ENCODE assay signal across 8 cellular contexts in genomic region chr10:15168781-15169554, GRCh38. TPM values are rescaled to one million over a fixed set of nuclear protein-coding genes. Genes with fewer than 3 reads are reported as not detected.
DNase-seq lines count a peak whose midpoint lies in the region; ATAC-seq and TF ChIP-seq lines count a peak whose summit lies in the region.

No MANE protein-coding gene starts in this region.

- no peak overlapping the region for H4K8ac ChIP-seq in neuronal stem cell (ENCODE audit: low read depth, low read length)

- H3K9ac ChIP-seq in GM23248 = no peak overlapping the region; the same call in 1 of the 2 replicates
- H3K9ac ChIP-seq in neuronal stem cell (ENCODE audit: low read depth, low read length, poor library complexity) = no peak overlapping the region

- no peak overlapping the region for H4K91ac ChIP-seq in neuronal stem cell (ENCODE audit: low read depth, low read length, poor library complexity)

- H3K79me1 ChIP-seq in neuronal stem cell (ENCODE audit: low read depth, low read length) = peaks cover 3% of the 10 kb centered on the region

- no peak overlapping the region for H2BK120ac ChIP-seq in neuronal stem cell (ENCODE audit: low read depth, low read length)

- ATAC-seq in stimulated activated naive CD8-positive, alpha-beta T cell treated with anti-CD3 and anti-CD28 coated beads, Interleukin-15, amount 100 ng/mL, for 72 hours = peak; percentile 73

- H3K4me1 ChIP-seq in GM23248 (ENCODE audit: insufficient read depth) (peaks cover 16% of the 10 kb centered on the region), neuronal stem cell (ENCODE audit: control insufficient read depth in 2 of 2, insufficient read depth in 1 of 2, low read depth in 1 of 2, low read length in 2 of 2) (peaks cover 5 to 13% of the 10 kb centered on the region in 2 donors)

- no peak overlapping the region for H2BK5ac ChIP-seq in neuronal stem cell (ENCODE audit: low read length)

- H3K18ac ChIP-seq in neuronal stem cell (ENCODE audit: low read length) = peak overlapping the region; percentile 48

- POLR2A ChIA-PET in RWPE1 (lab: Yijun Ruan, JAX; ENCODE audit: low non-redundant PET) = no interaction called here

- H3K27me3 Mint-ChIP-seq in stimulated activated naive CD8-positive, alpha-beta T cell treated with anti-CD3 and anti-CD28 coated beads, Interleukin-15, amount 100 ng/mL, for 72 hours = no peaks in the 10 kb centered on the region

- peaks cover 57% of the 10 kb centered on the region for H3K4me1 Mint-ChIP-seq in stimulated activated naive CD8-positive, alpha-beta T cell treated with anti-CD3 and anti-CD28 coated beads, Interleukin-15, amount 100 ng/mL, for 72 hours

- peak overlapping the region; percentile 55 for H3K4me2 ChIP-seq in GM23248 (ENCODE audit: unreplicated experiment)
- peak overlapping the region; percentile 33 for H3K4me2 ChIP-seq in neuronal stem cell (ENCODE audit: insufficient read depth, low read length, poor library complexity, severe bottlenecking)

- peak overlapping the region; percentile 77 to 80 for H3K4me3 Mint-ChIP-seq in stimulated activated naive CD8-positive, alpha-beta T cell treated with anti-CD3 and anti-CD28 coated beads, Interleukin-15, amount 100 ng/mL, for 72 hours

- H3K9me3 ChIP-seq in GM23248 (ENCODE audit: low read depth) (no peaks in the 10 kb centered on the region), neuronal stem cell (replicated peaks in 1 of 2; ENCODE audit: control insufficient read depth in 2 of 2, insufficient read depth in 1 of 2, low read depth in 1 of 2, low read length in 2 of 2) (no peaks in the 10 kb centered on the region)

- in situ Hi-C loops in GM23248 (cut with MboI) = no loop called here

- no peaks in the 10 kb centered on the region for H3K27me3 ChIP-seq in GM23248 (replicated peaks; ENCODE audit: insufficient read depth)
- H3K27me3 ChIP-seq in neuronal stem cell (ENCODE audit: control insufficient read depth in 3 of 3, insufficient read depth in 3 of 3, low read depth in 1 of 3, low read length in 3 of 3) = peaks cover 0 to 4% (median 0%) of the 10 kb centered on the region in 3 experiments

- no peak overlapping the region for H2AK5ac ChIP-seq in neuronal stem cell (ENCODE audit: low read depth, low read length)

- CTCF ChIA-PET in RWPE1 (lab: Yijun Ruan, JAX) = no interaction called here

- no peak overlapping the region for H2BK12ac ChIP-seq in neuronal stem cell (ENCODE audit: low read length)

- H3K9me2 ChIP-seq in GM23248 (ENCODE audit: insufficient read depth) = no peaks in the 10 kb centered on the region

- peak overlapping the region; percentile 55 for H3K23ac ChIP-seq in neuronal stem cell (ENCODE audit: low read depth, low read length, poor library complexity)

- no peak for TF ChIP-seq CTCF in RWPE1 (conservative IDR thresholded peaks at IDR 0.05; ENCODE audit: low read depth)

- peak overlapping the region; percentile 67 to 94 for H3K27ac Mint-ChIP-seq in stimulated activated naive CD8-positive, alpha-beta T cell treated with anti-CD3 and anti-CD28 coated beads, Interleukin-15, amount 100 ng/mL, for 72 hours

- H3K79me2 ChIP-seq in GM23248 (ENCODE audit: insufficient read depth) = peaks cover 40% of the 10 kb centered on the region

- 13 to 33% methylated on average over 15 to 45 of the region's 45 CpGs for WGBS in GM23248 (ENCODE audit: low coverage in 1 of 2, low lambda C conversion rate in 2 of 2, missing lambda C conversion rate in 2 of 2), 2 experiments
- WGBS in neuronal stem cell (ENCODE audit: extremely low coverage in 2 of 2, insufficient read length in 2 of 2, insufficient replicate concordance in 1 of 2), 2 donors = 100% methylated on average over 1 of the region's 45 CpGs

- no peak overlapping the region for H3K27ac ChIP-seq in GM23248
- H3K27ac ChIP-seq in RWPE1 = peak overlapping the region; percentile 83
- H3K27ac ChIP-seq in neuronal stem cell (replicated peaks; ENCODE audit: low read length) = no peak overlapping the region

- H3K9me3 Mint-ChIP-seq in stimulated activated naive CD8-positive, alpha-beta T cell treated with anti-CD3 and anti-CD28 coated beads, Interleukin-15, amount 100 ng/mL, for 72 hours = no peaks in the 10 kb centered on the region

- H3K4me3 ChIP-seq in GM23248 (no peak overlapping the region), neuronal stem cell (ENCODE audit: low read length in 2 of 2) (peak overlapping the region in 1 of 2 donors; percentile 44)

- peak; percentile 27 for DNase-seq in DMS79 (lab: John Stamatoyannopoulos, UW)
- peak; percentile 98 for DNase-seq in GM23248
- DNase-seq in Kasumi-1 (lab: John Stamatoyannopoulos, UW) = peak; percentile 91 to 93
- DNase-seq in RWPE1 (ENCODE audit: low spot score) = peak; percentile 98
- DNase-seq in activated gamma-delta T cell (lab: John Stamatoyannopoulos, UW) = peak; percentile 92
- DNase-seq in fibroblast of the conjunctiva (ENCODE audit: low read depth) = peak; percentile 96
- peak; percentile 92 for DNase-seq in neuronal stem cell (ENCODE audit: low spot score)
- peak; percentile 90 to 92 for DNase-seq in stimulated activated naive CD8-positive, alpha-beta T cell treated with anti-CD3 and anti-CD28 coated beads, Interleukin-15, amount 100 ng/mL, for 72 hours

- H2BK15ac ChIP-seq in neuronal stem cell (ENCODE audit: low read length) = no peak overlapping the region

- 0 out of 2 replicates have a peak, but pooled peaks cover 11% of the 10 kb centered on the region for H3F3A ChIP-seq in GM23248 (ENCODE audit: insufficient read depth)

- peak overlapping the region; percentile 85 for H2AFZ ChIP-seq in GM23248
- H2AFZ ChIP-seq in neuronal stem cell (ENCODE audit: low read length) = peak overlapping the region; percentile 96

- H4K20me1 ChIP-seq in GM23248 (ENCODE audit: insufficient read depth) = 0 out of 2 replicates have a peak, but pooled peaks cover 4% of the 10 kb centered on the region

- H3K36me3 ChIP-seq in GM23248 (ENCODE audit: low read depth) (no peaks in the 10 kb centered on the region), neuronal stem cell (replicated peaks in 1 of 2; ENCODE audit: control insufficient read depth in 2 of 2, insufficient read depth in 2 of 2, low read length in 2 of 2) (no peaks in the 10 kb centered on the region)

- no peak overlapping the region for H3K4ac ChIP-seq in neuronal stem cell (ENCODE audit: low read length)

- H3K14ac ChIP-seq in neuronal stem cell (ENCODE audit: low read length) = no peak overlapping the region

RNA-seq across cellular contexts. Expression of gene NMT2, which starts 0.5 kb away (rescaled TPM):
- total RNA-seq in GM23248 (2014; rRNA removed; shearing (Covaris generic)) = 28.6 and 35.9 TPM in 2 replicates
- 24.9 and 26.3 TPM in 2 replicates for polyA plus RNA-seq in GM23248 (2016; fragmentation: Nextera tagmentation; extraction: Ambion mirVana)
- 21.4 TPM for polyA plus RNA-seq in neuronal stem cell (2013, experiment 1 of 2)
- polyA plus RNA-seq in neuronal stem cell (2013, experiment 2 of 2) = 22.7 TPM

Comparison
In these comparisons a context has a peak if more than half of its experiments do, and no peak if none do; other contexts are left out.
1. DNase-seq: peak in every context shown above with its lines; median percentile 98 in GM23248; 98 in RWPE1; 96 in fibroblast of the conjunctiva; 92 in Kasumi-1; 92 in activated gamma-delta T cell; 92 in neuronal stem cell; 91 in stimulated activated naive CD8-positive, alpha-beta T cell treated with anti-CD3 and anti-CD28 coated beads, Interleukin-15, amount 100 ng/mL, for 72 hours; 27 in DMS79.